Comparison of ENCODE assay signal across 9 cellular contexts in the genomic region with DNA sequence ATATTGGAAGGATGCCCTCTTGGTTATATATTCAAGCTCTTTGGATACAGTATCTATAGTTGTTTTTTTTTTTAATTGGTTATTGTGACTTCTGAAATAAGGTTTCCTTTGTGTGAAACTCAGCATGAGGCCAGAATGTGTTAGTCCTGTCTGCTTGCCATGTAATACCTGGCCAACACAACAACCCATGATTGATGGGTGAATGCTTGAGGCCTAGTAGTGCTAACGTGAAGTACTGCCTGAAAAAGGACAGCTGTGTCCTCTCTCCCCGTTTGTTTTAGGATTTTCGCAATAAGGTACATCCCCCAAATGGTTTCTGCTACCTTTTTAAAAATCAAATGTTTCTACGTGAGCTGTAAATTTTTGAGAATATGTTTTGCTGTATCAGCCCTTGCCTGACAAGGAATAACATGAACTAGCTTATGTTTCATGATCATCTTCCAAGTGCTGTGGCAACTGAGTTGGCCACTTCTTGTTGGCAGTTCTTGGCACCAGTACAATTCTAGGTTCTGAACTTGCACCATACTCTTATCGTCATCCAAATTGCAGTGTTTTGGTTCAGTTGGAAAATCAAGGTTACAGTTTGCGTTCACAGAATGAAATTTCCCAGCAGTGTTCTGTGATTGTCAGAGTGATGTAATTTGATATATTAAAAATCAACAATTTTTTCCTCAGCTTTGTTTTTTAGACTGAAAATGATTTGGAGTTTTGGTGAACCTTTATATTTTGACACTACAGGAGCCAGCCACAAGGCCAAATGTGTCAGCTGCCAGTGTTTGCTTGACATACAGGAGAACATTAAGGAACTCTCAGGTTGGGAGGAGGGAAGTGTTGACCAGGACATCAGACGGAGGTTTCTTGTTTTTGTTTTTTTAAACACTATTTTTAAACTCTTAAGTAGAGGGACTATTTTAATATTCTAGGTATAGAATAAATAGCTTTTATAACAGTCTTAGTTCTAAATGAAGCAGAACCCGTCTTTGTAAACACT. TPM values are rescaled to one million over a fixed set of nuclear protein-coding genes. Genes with fewer than 3 reads are reported as not detected.
A peak's percentile ranks its signal among the peaks of the same experiment; 100 is the strongest.
DNase-seq lines count a peak whose midpoint lies in the region; ATAC-seq and TF ChIP-seq lines count a peak whose summit lies in the region.
"Had no signal": no experiment of that assay in that cellular context is flagged by ENCODE, and none has a peak within 500 bp of the region (broad histone marks: within the 10 kb centered on the region; RNA-seq: fewer than 3 reads in every experiment).

No MANE protein-coding gene starts in this region.

- TF ChIP-seq CTCF in Panc1 (IDR thresholded peaks at IDR 0.05) (no peak), fibroblast of the aortic adventitia (IDR thresholded peaks at IDR 0.05; ENCODE audit: insufficient read depth, low read length) (no peak)

- CTCF ChIA-PET in HEK293T (lab: Yijun Ruan, JAX), result interaction anchor here (0.6 to 1.2 kb wide), 3 partner anchors 9 to 53 kb away, joined by 3 to 4 read pairs (median 4); no protein-coding TSS in a partner anchor
- CTCF ChIA-PET in Panc1 (lab: Charles Lee), result interaction anchor here (0.6 to 1.1 kb wide), 3 partner anchors 13 to 99 kb away, joined by 3 to 5 read pairs (median 4); no protein-coding TSS in a partner anchor

- intact Hi-C loops in Panc1 (cut with micrococcal nuclease; ENCODE audit: unreplicated experiment) (no loop called here), sciatic nerve (cut with DNase I) (no loop called here)

- peaks cover 10% of the 10 kb centered on the region; the same call in 1 of the 2 replicates for H3K36me3 ChIP-seq in Panc1 (ENCODE audit: control insufficient read depth, insufficient read depth, low read length)

- H3K9me3 ChIP-seq in Panc1 (ENCODE audit: control insufficient read depth, insufficient read depth, low read depth, low read length), result no peaks in the 10 kb centered on the region

- no peak for ATAC-seq in Panc1
- ATAC-seq in sciatic nerve, result peak; percentile 59
- ATAC-seq in GM21360 (IDR thresholded peaks at IDR 0.05; ENCODE audit: unreplicated experiment), result no peak
- ATAC-seq in GM18867 (IDR thresholded peaks at IDR 0.05; ENCODE audit: unreplicated experiment), result no peak
- ATAC-seq in GM18511 (IDR thresholded peaks at IDR 0.05; ENCODE audit: unreplicated experiment), result no peak

- in situ Hi-C loops in Panc1 (cut with HindIII; ENCODE audit: low pct_unique_long_range_greater_than_20kb, low sequenced_read_pairs), result no loop called here

- POLR2A ChIA-PET in HEK293T (lab: Yijun Ruan, JAX) (interaction anchor here (1.3 to 2.9 kb wide), 4 partner anchors 31 to 92 kb away, joined by 3 to 35 read pairs (median 9); a partner anchor contains a TSS), Panc1 (lab: Charles Lee) (interaction anchor here (0.6 kb wide), 1 partner anchor 867 kb away, joined by 7 read pairs; no protein-coding TSS in a partner anchor)

- no peak for DNase-seq in HEK293T (ENCODE audit: extremely low spot score)
- no peak for DNase-seq in Panc1 (ENCODE audit: low read depth, low spot score)
- DNase-seq in fibroblast of the aortic adventitia (ENCODE audit: low read depth), result peak; percentile 70
- DNase-seq in sciatic nerve (ENCODE audit: low spot score), result no peak
- DNase-seq in NCI-H187 treated with DMSO at 0.1 percent for 48 hours (lab: John Stamatoyannopoulos, UW), result no peak
- DNase-seq: T-helper 9 cell had no signal

- peak overlapping the region; percentile 41; the same call in 1 of the 2 replicates for H3K27ac ChIP-seq in Panc1 (ENCODE audit: low read length)

- no peaks in the 10 kb centered on the region for H3K27me3 ChIP-seq in Panc1 (ENCODE audit: control insufficient read depth, insufficient read depth, low read length)

- BruUV-seq in Panc1 (replicated peaks; lab: Mats Ljungman, UMichigan), result no TSS peak

- peaks cover 9% of the 10 kb centered on the region; the same call in 1 of the 2 replicates for H3K4me1 ChIP-seq in Panc1 (ENCODE audit: control insufficient read depth, insufficient read depth, low read length)

- H3K4me3 ChIP-seq in Panc1 (ENCODE audit: low read depth in 2 of 2, low read length in 2 of 2), result no peak overlapping the region
- no peak overlapping the region for H3K4me3 ChIP-seq in fibroblast of the aortic adventitia (ENCODE audit: low read depth, low read length)

TF ChIP-seq in HEK293T, 16 proteins besides CTCF, POLR2A, EP300 and RAD21:
- no peak for TF ChIP-seq BHLHE40 (IDR thresholded peaks at IDR 0.05; ENCODE audit: borderline replicate concordance)
- TF ChIP-seq, protein P1, sequence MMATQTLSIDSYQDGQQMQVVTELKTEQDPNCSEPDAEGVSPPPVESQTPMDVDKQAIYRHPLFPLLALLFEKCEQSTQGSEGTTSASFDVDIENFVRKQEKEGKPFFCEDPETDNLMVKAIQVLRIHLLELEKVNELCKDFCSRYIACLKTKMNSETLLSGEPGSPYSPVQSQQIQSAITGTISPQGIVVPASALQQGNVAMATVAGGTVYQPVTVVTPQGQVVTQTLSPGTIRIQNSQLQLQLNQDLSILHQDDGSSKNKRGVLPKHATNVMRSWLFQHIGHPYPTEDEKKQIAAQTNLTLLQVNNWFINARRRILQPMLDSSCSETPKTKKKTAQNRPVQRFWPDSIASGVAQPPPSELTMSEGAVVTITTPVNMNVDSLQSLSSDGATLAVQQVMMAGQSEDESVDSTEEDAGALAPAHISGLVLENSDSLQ (IDR thresholded peaks at IDR 0.05), result peak; percentile 85
- TF ChIP-seq FOXA1 (IDR thresholded peaks at IDR 0.05), result no peak
- TF ChIP-seq NFRKB (IDR thresholded peaks at IDR 0.05), result no peak

RNA-seq across cellular contexts. Expression of a gene that starts 13.5 kb away (rescaled TPM):
- 114 TPM for total RNA-seq in Panc1 (2021; ENCODE audit: unreplicated experiment)
- polyA plus RNA-seq in Panc1 (2012; ENCODE audit: insufficient read length), result 72.9 TPM
- 44.4 and 49.2 TPM in 2 replicates for total RNA-seq in fibroblast of the aortic adventitia (ENCODE audit: low replicate concordance)
- 37.4 TPM for total RNA-seq in sciatic nerve

RNA-seq across cellular contexts. Expression of a gene that starts 13.7 kb away (rescaled TPM):
- total RNA-seq in Panc1 (2021; ENCODE audit: unreplicated experiment) (110 TPM), fibroblast of the aortic adventitia (ENCODE audit: low replicate concordance) (16.4 and 61.7 TPM in 2 replicates), sciatic nerve (76.1 TPM)
- 77.2 TPM for polyA plus RNA-seq in Panc1 (2012; ENCODE audit: insufficient read length)

RNA-seq across cellular contexts. Expression of a gene that starts 44.2 kb away (rescaled TPM):
- total RNA-seq in Panc1 (2021; ENCODE audit: unreplicated experiment) (157 TPM), fibroblast of the aortic adventitia (ENCODE audit: low replicate concordance) (52.4 and 166 TPM in 2 replicates), sciatic nerve (232 TPM)
- polyA plus RNA-seq in Panc1 (2012; ENCODE audit: insufficient read length), result 344 TPM
